Comparison of ENCODE assay signal across 1 cellular context in the genomic region with DNA sequence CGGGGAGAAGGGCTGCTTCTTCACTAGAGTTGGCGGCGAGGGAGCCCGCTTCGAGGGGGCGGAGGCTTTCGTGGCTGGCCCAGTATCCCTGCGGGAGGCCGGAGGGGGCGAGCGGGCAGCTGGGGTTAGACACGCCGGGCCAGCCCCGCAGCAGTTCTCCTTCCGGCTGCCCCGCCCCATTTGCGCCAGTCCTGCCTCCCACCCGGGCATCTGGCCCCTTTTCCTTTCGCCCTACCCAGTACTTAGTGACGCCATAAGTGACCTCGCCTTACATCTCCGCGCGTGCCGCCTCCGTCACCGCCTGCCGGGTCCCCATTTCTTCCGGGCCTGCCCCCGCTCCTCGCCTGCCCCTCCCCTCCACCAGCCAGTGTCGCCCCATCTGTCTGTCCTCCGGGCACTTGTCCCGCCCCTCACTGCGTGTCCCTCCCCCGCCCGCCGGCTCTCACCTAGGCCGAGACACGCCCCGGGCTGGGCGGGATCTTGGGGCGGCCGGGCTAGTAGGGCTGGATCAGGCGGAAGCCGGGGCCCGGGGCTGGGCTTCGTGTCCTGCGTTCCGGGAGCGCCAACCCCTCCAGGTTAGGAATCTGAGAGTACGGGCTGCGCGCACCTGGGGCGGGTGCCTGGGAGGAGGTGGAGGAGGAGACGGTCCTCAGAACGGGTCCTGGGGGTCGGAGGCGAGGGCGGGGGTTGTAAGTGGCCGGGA.
A peak's percentile ranks its signal among the peaks of the same experiment; 100 is the strongest.
TF ChIP-seq lines count a peak whose summit lies in the region.

No MANE protein-coding gene starts in this region.

TF ChIP-seq in K562, 482 proteins besides CTCF, POLR2A, EP300 and RAD21 (continued from another document and continues in another):
- TF ChIP-seq, protein P1, sequence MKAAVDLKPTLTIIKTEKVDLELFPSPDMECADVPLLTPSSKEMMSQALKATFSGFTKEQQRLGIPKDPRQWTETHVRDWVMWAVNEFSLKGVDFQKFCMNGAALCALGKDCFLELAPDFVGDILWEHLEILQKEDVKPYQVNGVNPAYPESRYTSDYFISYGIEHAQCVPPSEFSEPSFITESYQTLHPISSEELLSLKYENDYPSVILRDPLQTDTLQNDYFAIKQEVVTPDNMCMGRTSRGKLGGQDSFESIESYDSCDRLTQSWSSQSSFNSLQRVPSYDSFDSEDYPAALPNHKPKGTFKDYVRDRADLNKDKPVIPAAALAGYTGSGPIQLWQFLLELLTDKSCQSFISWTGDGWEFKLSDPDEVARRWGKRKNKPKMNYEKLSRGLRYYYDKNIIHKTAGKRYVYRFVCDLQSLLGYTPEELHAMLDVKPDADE (conservative IDR thresholded peaks at IDR 0.05; ENCODE audit: control insufficient read depth, low read depth, low read length) = peak; percentile 21; the same call in 1 of the 2 replicates
- no peak for TF ChIP-seq MAFK (IDR thresholded peaks at IDR 0.05; ENCODE audit: low read length)
- TF ChIP-seq, protein P2, sequence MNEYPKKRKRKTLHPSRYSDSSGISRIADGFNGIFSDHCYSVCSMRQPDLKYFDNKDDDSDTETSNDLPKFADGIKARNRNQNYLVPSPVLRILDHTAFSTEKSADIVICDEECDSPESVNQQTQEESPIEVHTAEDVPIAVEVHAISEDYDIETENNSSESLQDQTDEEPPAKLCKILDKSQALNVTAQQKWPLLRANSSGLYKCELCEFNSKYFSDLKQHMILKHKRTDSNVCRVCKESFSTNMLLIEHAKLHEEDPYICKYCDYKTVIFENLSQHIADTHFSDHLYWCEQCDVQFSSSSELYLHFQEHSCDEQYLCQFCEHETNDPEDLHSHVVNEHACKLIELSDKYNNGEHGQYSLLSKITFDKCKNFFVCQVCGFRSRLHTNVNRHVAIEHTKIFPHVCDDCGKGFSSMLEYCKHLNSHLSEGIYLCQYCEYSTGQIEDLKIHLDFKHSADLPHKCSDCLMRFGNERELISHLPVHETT (CRISPR knock-in tag; conservative IDR thresholded peaks at IDR 0.05 in 1 of 2, IDR thresholded peaks at IDR 0.05 in 1 of 2) = peak in 1 of 2 experiments; percentile 77; a peak in 2 of 4 replicates
- TF ChIP-seq NRF1 (conservative IDR thresholded peaks at IDR 0.05 in 1 of 2, IDR thresholded peaks at IDR 0.05 in 1 of 2) = peak; percentile 44 to 55
- TF ChIP-seq PHF21A (IDR thresholded peaks at IDR 0.05; ENCODE audit: borderline replicate concordance, low read depth) = 0 out of 2 replicates have a peak, but pooled peaks have one; percentile 15
- TF ChIP-seq, protein P3, sequence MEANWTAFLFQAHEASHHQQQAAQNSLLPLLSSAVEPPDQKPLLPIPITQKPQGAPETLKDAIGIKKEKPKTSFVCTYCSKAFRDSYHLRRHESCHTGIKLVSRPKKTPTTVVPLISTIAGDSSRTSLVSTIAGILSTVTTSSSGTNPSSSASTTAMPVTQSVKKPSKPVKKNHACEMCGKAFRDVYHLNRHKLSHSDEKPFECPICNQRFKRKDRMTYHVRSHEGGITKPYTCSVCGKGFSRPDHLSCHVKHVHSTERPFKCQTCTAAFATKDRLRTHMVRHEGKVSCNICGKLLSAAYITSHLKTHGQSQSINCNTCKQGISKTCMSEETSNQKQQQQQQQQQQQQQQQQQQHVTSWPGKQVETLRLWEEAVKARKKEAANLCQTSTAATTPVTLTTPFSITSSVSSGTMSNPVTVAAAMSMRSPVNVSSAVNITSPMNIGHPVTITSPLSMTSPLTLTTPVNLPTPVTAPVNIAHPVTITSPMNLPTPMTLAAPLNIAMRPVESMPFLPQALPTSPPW (CRISPR knock-in tag; IDR thresholded peaks at IDR 0.05) = peak; percentile 95
- peak; percentile 77 for TF ChIP-seq GABPB1 (CRISPR knock-in tag; IDR thresholded peaks at IDR 0.05)
- peak; percentile 67 for TF ChIP-seq ELF1 (tag; IDR thresholded peaks at IDR 0.05)
- no peak; the same call in 1 of the 2 replicates for TF ChIP-seq MYC (IDR thresholded peaks at IDR 0.05; ENCODE audit: low read depth, low read length)
- TF ChIP-seq MYC (CRISPR knock-in tag; IDR thresholded peaks at IDR 0.05; ENCODE audit: borderline replicate concordance, low read depth) = no peak
- TF ChIP-seq ZNF408 (CRISPR knock-in tag; IDR thresholded peaks at IDR 0.05; ENCODE audit: low read depth) = no peak
- TF ChIP-seq, protein P4, sequence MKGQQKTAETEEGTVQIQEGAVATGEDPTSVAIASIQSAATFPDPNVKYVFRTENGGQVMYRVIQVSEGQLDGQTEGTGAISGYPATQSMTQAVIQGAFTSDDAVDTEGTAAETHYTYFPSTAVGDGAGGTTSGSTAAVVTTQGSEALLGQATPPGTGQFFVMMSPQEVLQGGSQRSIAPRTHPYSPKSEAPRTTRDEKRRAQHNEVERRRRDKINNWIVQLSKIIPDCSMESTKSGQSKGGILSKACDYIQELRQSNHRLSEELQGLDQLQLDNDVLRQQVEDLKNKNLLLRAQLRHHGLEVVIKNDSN (CRISPR knock-in tag; IDR thresholded peaks at IDR 0.05) = no peak
- TF ChIP-seq SUPT5H (IDR thresholded peaks at IDR 0.05) = peak; percentile 83
- TF ChIP-seq MTA2 (IDR thresholded peaks at IDR 0.05; ENCODE audit: low read depth) = no peak
- no peak for TF ChIP-seq SPI1 (IDR thresholded peaks at IDR 0.05; ENCODE audit: borderline replicate concordance, low read depth, low read length)
- peak; percentile 77; the same call in 1 of the 2 replicates for TF ChIP-seq EGR1 (conservative IDR thresholded peaks at IDR 0.05)
- TF ChIP-seq HMG20B (CRISPR knock-in tag; IDR thresholded peaks at IDR 0.05) = 0 out of 2 replicates have a peak, but pooled peaks have one; percentile 61
- TF ChIP-seq HCFC1 (IDR thresholded peaks at IDR 0.05; ENCODE audit: low read depth, low read length) = no peak
- no peak for TF ChIP-seq MTA1 (IDR thresholded peaks at IDR 0.05; ENCODE audit: borderline replicate concordance)
- no peak for TF ChIP-seq ZFP36 (IDR thresholded peaks at IDR 0.05; ENCODE audit: low read depth, low read length, partially characterized antibody)
- peak; percentile 90 for TF ChIP-seq POLR2G (IDR thresholded peaks at IDR 0.05; ENCODE audit: low read depth, low read length)
- TF ChIP-seq DNMT1 (IDR thresholded peaks at IDR 0.05) = no peak
- TF ChIP-seq ZBTB7A (IDR thresholded peaks at IDR 0.05; ENCODE audit: borderline replicate concordance, control insufficient read depth, low read depth, low read length) = 0 out of 2 replicates have a peak, but pooled peaks have one; percentile 13
- no peak for TF ChIP-seq SAFB2 (IDR thresholded peaks at IDR 0.05; ENCODE audit: borderline replicate concordance, low read depth, low read length, severe bottlenecking)
- TF ChIP-seq ZC3H11A (IDR thresholded peaks at IDR 0.05; ENCODE audit: low read depth, low read length) = no peak
- TF ChIP-seq, protein P5, sequence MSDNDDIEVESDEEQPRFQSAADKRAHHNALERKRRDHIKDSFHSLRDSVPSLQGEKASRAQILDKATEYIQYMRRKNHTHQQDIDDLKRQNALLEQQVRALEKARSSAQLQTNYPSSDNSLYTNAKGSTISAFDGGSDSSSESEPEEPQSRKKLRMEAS (CRISPR knock-in tag; IDR thresholded peaks at IDR 0.05) = peak; percentile 52
- TF ChIP-seq SMAD4 (CRISPR knock-in tag; conservative IDR thresholded peaks at IDR 0.05) = no peak
- TF ChIP-seq HIVEP1 (CRISPR knock-in tag; IDR thresholded peaks at IDR 0.05) = no peak
- TF ChIP-seq POLR2B (IDR thresholded peaks at IDR 0.05; ENCODE audit: low read depth, partially characterized antibody) = peak; percentile 74
- no peak for TF ChIP-seq PTRF (tag; IDR thresholded peaks at IDR 0.05)
- TF ChIP-seq TBL1XR1 (IDR thresholded peaks at IDR 0.05; ENCODE audit: low read length in 2 of 2) = peak in 1 of 2 experiments; percentile 68; a peak in 2 of 4 replicates
- TF ChIP-seq, protein P6, sequence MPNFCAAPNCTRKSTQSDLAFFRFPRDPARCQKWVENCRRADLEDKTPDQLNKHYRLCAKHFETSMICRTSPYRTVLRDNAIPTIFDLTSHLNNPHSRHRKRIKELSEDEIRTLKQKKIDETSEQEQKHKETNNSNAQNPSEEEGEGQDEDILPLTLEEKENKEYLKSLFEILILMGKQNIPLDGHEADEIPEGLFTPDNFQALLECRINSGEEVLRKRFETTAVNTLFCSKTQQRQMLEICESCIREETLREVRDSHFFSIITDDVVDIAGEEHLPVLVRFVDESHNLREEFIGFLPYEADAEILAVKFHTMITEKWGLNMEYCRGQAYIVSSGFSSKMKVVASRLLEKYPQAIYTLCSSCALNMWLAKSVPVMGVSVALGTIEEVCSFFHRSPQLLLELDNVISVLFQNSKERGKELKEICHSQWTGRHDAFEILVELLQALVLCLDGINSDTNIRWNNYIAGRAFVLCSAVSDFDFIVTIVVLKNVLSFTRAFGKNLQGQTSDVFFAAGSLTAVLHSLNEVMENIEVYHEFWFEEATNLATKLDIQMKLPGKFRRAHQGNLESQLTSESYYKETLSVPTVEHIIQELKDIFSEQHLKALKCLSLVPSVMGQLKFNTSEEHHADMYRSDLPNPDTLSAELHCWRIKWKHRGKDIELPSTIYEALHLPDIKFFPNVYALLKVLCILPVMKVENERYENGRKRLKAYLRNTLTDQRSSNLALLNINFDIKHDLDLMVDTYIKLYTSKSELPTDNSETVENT (CRISPR knock-in tag; IDR thresholded peaks at IDR 0.05) = no peak
- TF ChIP-seq L3MBTL2 (IDR thresholded peaks at IDR 0.05) = peak; percentile 61; the same call in 1 of the 2 replicates
- TF ChIP-seq, protein P7, sequence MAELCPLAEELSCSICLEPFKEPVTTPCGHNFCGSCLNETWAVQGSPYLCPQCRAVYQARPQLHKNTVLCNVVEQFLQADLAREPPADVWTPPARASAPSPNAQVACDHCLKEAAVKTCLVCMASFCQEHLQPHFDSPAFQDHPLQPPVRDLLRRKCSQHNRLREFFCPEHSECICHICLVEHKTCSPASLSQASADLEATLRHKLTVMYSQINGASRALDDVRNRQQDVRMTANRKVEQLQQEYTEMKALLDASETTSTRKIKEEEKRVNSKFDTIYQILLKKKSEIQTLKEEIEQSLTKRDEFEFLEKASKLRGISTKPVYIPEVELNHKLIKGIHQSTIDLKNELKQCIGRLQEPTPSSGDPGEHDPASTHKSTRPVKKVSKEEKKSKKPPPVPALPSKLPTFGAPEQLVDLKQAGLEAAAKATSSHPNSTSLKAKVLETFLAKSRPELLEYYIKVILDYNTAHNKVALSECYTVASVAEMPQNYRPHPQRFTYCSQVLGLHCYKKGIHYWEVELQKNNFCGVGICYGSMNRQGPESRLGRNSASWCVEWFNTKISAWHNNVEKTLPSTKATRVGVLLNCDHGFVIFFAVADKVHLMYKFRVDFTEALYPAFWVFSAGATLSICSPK (IDR thresholded peaks at IDR 0.05; ENCODE audit: borderline replicate concordance) = no peak
- TF ChIP-seq GABPA (tag; conservative IDR thresholded peaks at IDR 0.05; ENCODE audit: low read depth) = peak; percentile 84
- TF ChIP-seq, protein P8, sequence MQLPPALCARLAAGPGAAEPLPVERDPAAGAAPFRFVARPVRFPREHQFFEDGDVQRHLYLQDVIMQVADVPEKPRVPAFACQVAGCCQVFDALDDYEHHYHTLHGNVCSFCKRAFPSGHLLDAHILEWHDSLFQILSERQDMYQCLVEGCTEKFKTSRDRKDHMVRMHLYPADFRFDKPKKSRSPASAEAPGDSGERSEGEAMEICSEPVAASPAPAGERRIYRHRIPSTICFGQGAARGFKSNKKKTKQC (CRISPR knock-in tag; IDR thresholded peaks at IDR 0.05) = no peak
- TF ChIP-seq, protein P9, sequence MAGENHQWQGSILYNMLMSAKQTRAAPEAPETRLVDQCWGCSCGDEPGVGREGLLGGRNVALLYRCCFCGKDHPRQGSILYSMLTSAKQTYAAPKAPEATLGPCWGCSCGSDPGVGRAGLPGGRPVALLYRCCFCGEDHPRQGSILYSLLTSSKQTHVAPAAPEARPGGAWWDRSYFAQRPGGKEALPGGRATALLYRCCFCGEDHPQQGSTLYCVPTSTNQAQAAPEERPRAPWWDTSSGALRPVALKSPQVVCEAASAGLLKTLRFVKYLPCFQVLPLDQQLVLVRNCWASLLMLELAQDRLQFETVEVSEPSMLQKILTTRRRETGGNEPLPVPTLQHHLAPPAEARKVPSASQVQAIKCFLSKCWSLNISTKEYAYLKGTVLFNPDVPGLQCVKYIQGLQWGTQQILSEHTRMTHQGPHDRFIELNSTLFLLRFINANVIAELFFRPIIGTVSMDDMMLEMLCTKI (IDR thresholded peaks at IDR 0.05; ENCODE audit: partially characterized antibody) = no peak
- peak; percentile 52; the same call in 1 of the 2 replicates for TF ChIP-seq ARID1B (IDR thresholded peaks at IDR 0.05)
- TF ChIP-seq ZNF589 (CRISPR knock-in tag; IDR thresholded peaks at IDR 0.05; ENCODE audit: low read depth) = 0 out of 2 replicates have a peak, but pooled peaks have one; percentile 38
- TF ChIP-seq, protein P10, sequence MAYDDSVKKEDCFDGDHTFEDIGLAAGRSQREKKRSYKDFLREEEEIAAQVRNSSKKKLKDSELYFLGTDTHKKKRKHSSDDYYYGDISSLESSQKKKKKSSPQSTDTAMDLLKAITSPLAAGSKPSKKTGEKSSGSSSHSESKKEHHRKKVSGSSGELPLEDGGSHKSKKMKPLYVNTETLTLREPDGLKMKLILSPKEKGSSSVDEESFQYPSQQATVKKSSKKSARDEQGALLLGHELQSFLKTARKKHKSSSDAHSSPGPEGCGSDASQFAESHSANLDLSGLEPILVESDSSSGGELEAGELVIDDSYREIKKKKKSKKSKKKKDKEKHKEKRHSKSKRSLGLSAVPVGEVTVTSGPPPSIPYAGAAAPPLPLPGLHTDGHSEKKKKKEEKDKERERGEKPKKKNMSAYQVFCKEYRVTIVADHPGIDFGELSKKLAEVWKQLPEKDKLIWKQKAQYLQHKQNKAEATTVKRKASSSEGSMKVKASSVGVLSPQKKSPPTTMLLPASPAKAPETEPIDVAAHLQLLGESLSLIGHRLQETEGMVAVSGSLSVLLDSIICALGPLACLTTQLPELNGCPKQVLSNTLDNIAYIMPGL (CRISPR knock-in tag; IDR thresholded peaks at IDR 0.05) = no peak
- TF ChIP-seq, protein P11, sequence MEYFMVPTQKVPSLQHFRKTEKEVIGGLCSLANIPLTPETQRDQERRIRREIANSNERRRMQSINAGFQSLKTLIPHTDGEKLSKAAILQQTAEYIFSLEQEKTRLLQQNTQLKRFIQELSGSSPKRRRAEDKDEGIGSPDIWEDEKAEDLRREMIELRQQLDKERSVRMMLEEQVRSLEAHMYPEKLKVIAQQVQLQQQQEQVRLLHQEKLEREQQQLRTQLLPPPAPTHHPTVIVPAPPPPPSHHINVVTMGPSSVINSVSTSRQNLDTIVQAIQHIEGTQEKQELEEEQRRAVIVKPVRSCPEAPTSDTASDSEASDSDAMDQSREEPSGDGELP (CRISPR knock-in tag; IDR thresholded peaks at IDR 0.05; ENCODE audit: borderline replicate concordance) = peak; percentile 77; the same call in 1 of the 2 replicates
- TF ChIP-seq RFX5 (IDR thresholded peaks at IDR 0.05; ENCODE audit: low read depth, low read length) = no peak
- TF ChIP-seq MAZ (CRISPR knock-in tag; conservative IDR thresholded peaks at IDR 0.05 in 1 of 2, IDR thresholded peaks at IDR 0.05 in 1 of 2) = peak; percentile 71 to 92
- no peak for TF ChIP-seq PRMT5 (CRISPR knock-in tag; IDR thresholded peaks at IDR 0.05)
- TF ChIP-seq, protein P12, sequence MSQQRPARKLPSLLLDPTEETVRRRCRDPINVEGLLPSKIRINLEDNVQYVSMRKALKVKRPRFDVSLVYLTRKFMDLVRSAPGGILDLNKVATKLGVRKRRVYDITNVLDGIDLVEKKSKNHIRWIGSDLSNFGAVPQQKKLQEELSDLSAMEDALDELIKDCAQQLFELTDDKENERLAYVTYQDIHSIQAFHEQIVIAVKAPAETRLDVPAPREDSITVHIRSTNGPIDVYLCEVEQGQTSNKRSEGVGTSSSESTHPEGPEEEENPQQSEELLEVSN (IDR thresholded peaks at IDR 0.05; ENCODE audit: borderline replicate concordance in 1 of 2, extremely low read depth in 1 of 2, insufficient read depth in 1 of 2, insufficient read length in 1 of 2, low read depth in 1 of 2, low read length in 1 of 2, poor library complexity in 1 of 2, severe bottlenecking in 1 of 2) = peak in 1 of 2 experiments; percentile 49
- no peak for TF ChIP-seq ILF3 (IDR thresholded peaks at IDR 0.05; ENCODE audit: borderline replicate concordance)
